In the genomic region with DNA sequence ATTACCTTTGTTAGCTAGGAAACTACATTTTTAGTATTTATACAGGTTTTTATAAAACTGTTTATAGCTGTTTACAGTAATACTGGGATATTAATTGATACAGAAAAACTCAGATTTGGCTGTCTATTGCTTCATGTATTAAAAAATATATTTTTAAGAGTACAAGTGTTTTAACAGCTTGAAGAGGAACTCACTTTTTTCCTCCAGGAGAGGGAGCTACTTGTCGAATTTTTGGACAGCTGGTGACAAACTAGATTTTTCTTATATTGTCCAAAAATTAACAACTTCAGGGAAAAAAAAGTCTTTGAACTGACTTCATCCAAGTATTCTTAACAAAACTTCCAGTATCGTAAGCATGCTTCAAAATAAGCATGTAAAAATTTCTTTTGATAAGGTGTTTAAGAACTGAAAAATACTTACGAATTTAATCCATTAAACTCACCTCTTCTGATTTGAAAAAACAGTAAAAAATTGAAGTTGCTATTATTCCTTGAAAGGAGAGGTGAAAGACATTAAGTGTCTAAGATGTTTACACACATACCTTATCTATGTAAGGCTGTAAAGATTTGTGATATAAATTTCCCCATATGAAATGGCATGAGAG, we compare ENCODE assay signal across 8 cellular contexts. TPM values are rescaled to one million over a fixed set of nuclear protein-coding genes. Genes with fewer than 3 reads are reported as not detected.
DNase-seq lines count a peak whose midpoint lies in the region; ATAC-seq and TF ChIP-seq lines count a peak whose summit lies in the region.

No MANE protein-coding gene starts in this region.

- TF ChIP-seq POLR2A in gastroesophageal sphincter (IDR thresholded peaks at IDR 0.05): no peak

- no peak for DNase-seq in DND-41
- peak; percentile 79 to 81 for DNase-seq in Kasumi-1 (lab: John Stamatoyannopoulos, UW)
- no peak for DNase-seq in T-helper 17 cell
- no peak for DNase-seq in SHP77 treated with DMSO at 0.1 percent for 48 hours (lab: John Stamatoyannopoulos, UW)
- DNase-seq in NCI-H2107 (lab: John Stamatoyannopoulos, UW): no peak

- H3K36me3 ChIP-seq in DND-41 (ENCODE audit: insufficient read depth, low read length) (no peaks in the 10 kb centered on the region), gastroesophageal sphincter (no peaks in the 10 kb centered on the region), skeletal muscle tissue (ENCODE audit: control insufficient read depth in 3 of 3, insufficient read depth in 3 of 3, low read length in 3 of 3) (no peaks in the 10 kb centered on the region)

- no peak overlapping the region for H2AFZ ChIP-seq in DND-41 (ENCODE audit: low read depth, low read length)

- peaks cover 44% of the 10 kb centered on the region for H3K4me1 ChIP-seq in DND-41 (ENCODE audit: insufficient read depth, low read length)
- H3K4me1 ChIP-seq in gastroesophageal sphincter: peaks cover 0 to 62% (median 8%) of the 10 kb centered on the region in 3 donors
- H3K4me1 ChIP-seq in skeletal muscle tissue (ENCODE audit: control insufficient read depth in 3 of 3, insufficient read depth in 3 of 3, low read length in 3 of 3): peaks cover 0 to 9% (median 8%) of the 10 kb centered on the region in 3 donors

- TF ChIP-seq CTCF in DND-41 (IDR thresholded peaks at IDR 0.05; ENCODE audit: borderline replicate concordance, extremely low read depth, low read length, poor library complexity, severe bottlenecking): peak; percentile 57
- peak; percentile 30 to 63 (median 55) for TF ChIP-seq CTCF in gastroesophageal sphincter (IDR thresholded peaks at IDR 0.05)

- 32 to 38% methylated on average over 3 of the region's 3 CpGs for WGBS in gastroesophageal sphincter (ENCODE audit: low coverage in 1 of 2), 2 donors

- H3K4me1 Mint-ChIP-seq in T-helper 17 cell: peaks cover 35% of the 10 kb centered on the region

- peaks cover 3% of the 10 kb centered on the region for H3K36me3 Mint-ChIP-seq in T-helper 17 cell (ENCODE audit: low read depth)

- H3K4me3 Mint-ChIP-seq in T-helper 17 cell: no peak overlapping the region

- peak overlapping the region; percentile 79 for H3K27ac Mint-ChIP-seq in T-helper 17 cell

- TF ChIP-seq EP300 in gastroesophageal sphincter (IDR thresholded peaks at IDR 0.05): no peak

- H3K4me3 ChIP-seq in DND-41 (ENCODE audit: low read depth in 1 of 2, low read length in 2 of 2) (peak overlapping the region in 1 of 2 experiments; percentile 98; a peak in 1 of 4 replicates), gastroesophageal sphincter (peak overlapping the region; percentile 17 to 64), skeletal muscle tissue (ENCODE audit: low read length in 3 of 3) (peak overlapping the region in 2 of 3 donors; percentile 9)

- peak overlapping the region; percentile 88; the same call in 1 of the 2 replicates for H3K4me2 ChIP-seq in DND-41 (ENCODE audit: insufficient read depth, low read length)

- H3K79me2 ChIP-seq in DND-41 (ENCODE audit: insufficient read depth, low read length): peaks cover 81% of the 10 kb centered on the region

- H3K9me3 ChIP-seq in DND-41 (ENCODE audit: insufficient read depth, low read length, severe bottlenecking) (no peaks in the 10 kb centered on the region), T-helper 17 cell (ENCODE audit: control insufficient read depth, low read length, poor library complexity, severe bottlenecking) (no peaks in the 10 kb centered on the region), gastroesophageal sphincter (no peaks in the 10 kb centered on the region), skeletal muscle tissue (ENCODE audit: control insufficient read depth in 3 of 3, low read length in 3 of 3) (no peaks in the 10 kb centered on the region)

- ATAC-seq in DND-41 (ENCODE audit: insufficient read depth, low read depth): no peak
- no peak for ATAC-seq in T-helper 17 cell
- ATAC-seq in gastroesophageal sphincter: no peak
- ATAC-seq in GM21367 (IDR thresholded peaks at IDR 0.05; ENCODE audit: unreplicated experiment): no peak

- peaks cover 26% of the 10 kb centered on the region; the same call in 1 of the 2 replicates for H4K20me1 ChIP-seq in DND-41 (ENCODE audit: insufficient read depth, low read length)

- H3K27me3 Mint-ChIP-seq in T-helper 17 cell: no peaks in the 10 kb centered on the region

- H3K27me3 ChIP-seq in DND-41 (ENCODE audit: insufficient read depth, low read length, poor library complexity): no peaks in the 10 kb centered on the region
- no peaks in the 10 kb centered on the region for H3K27me3 ChIP-seq in gastroesophageal sphincter
- no peaks in the 10 kb centered on the region for H3K27me3 ChIP-seq in skeletal muscle tissue (ENCODE audit: control insufficient read depth in 3 of 3, insufficient read depth in 3 of 3, low read length in 3 of 3)

- H3K9ac ChIP-seq in DND-41 (ENCODE audit: low read depth, low read length) (peak overlapping the region; percentile 85; the same call in 1 of the 2 replicates), skeletal muscle tissue (ENCODE audit: low read depth in 1 of 3, low read length in 3 of 3) (peak overlapping the region; percentile 9 to 43 (median 17))

- H3K27ac ChIP-seq in DND-41 (ENCODE audit: low read length) (no peak overlapping the region), gastroesophageal sphincter (peak overlapping the region; percentile 21 to 98 (median 76)), skeletal muscle tissue (ENCODE audit: low read depth, low read length) (no peak overlapping the region)

RNA-seq across cellular contexts. Expression of gene DIPK2A, which starts 4.0 kb away (rescaled TPM):
- total RNA-seq in T-helper 17 cell (10 to 100 TPM; 13.9 to 21.0 TPM), gastroesophageal sphincter (10 to 100 TPM; 27.2 to 56.7 (median 44.2) TPM), skeletal muscle tissue (36.0 TPM)

Comparison
In these comparisons a context has a peak if more than half of its experiments do, and no peak if none do; other contexts are left out.
1. DNase-seq: peak in Kasumi-1 (2 of 2); none in DND-41 (single experiment), T-helper 17 cell (0 of 3), SHP77 treated with DMSO at 0.1 percent for 48 hours (single experiment) and NCI-H2107 (single experiment).
2. H3K27ac ChIP-seq: peak in gastroesophageal sphincter (4 of 4); none in DND-41 (single experiment) and skeletal muscle tissue (single experiment).